8 cellular contexts compared by ENCODE assay signal in the genomic region with DNA sequence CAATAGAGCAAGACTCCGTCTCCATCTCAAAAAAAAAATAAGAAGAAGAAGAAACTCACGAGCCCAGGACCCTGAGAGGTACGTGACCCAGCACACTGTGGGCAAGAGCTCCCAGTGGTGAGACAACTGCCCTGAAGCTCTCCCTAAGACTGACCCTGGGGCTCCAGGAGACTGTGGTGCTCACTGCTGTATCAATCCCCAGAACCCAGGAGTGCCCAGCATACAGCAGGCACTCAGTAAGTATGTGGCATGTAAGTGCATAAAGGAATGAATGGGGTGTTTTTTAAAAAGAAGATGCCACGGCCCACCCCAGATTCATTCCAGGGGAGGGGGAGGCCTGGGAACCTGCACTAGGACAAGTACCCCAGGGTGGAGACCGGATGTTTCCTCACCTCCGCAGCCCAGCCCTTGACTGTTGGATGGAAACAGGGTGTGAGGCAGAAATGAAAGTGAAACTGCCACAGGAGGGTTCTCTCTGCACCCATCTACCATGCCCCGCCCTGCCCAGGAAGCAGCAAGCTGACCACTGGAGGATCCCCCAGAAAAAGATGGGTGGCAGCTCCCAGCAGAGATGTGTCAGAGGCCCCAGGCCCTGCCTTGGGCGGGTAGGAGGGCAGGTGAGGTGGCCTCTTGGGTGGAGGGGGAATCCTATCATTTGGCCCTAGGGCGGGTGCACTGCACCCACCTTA. TPM values are rescaled to one million over a fixed set of nuclear protein-coding genes. Genes with fewer than 3 reads are reported as not detected.
DNase-seq lines count a peak whose midpoint lies in the region; ATAC-seq and TF ChIP-seq lines count a peak whose summit lies in the region.

No MANE protein-coding gene starts in this region.

- ATAC-seq in GM21528 (IDR thresholded peaks at IDR 0.05; ENCODE audit: low FRiP score, unreplicated experiment), result peak; percentile 92
- ATAC-seq in left cardiac atrium, result peak; percentile 25 to 38
- ATAC-seq in stimulated activated naive CD8-positive, alpha-beta T cell treated with anti-CD3 and anti-CD28 coated beads, Interleukin-15, Interleukin-2, amounts not matched to agents 100 U/mL and 50 U/mL, for 24 hours, result peak; percentile 94

- no peak for TF ChIP-seq CTCF in hepatocyte (IDR thresholded peaks at IDR 0.05; ENCODE audit: poor library complexity)

- no peak overlapping the region for H2AFZ ChIP-seq in hepatocyte

- intact Hi-C loops in left cardiac atrium (cut with DNase I), result no loop called here

- H3K4me3 Mint-ChIP-seq in IgD-negative memory B cell, result peak overlapping the region; percentile 68 to 95 (median 82)

- H3K9me3 Mint-ChIP-seq in IgD-negative memory B cell, result no peaks in the 10 kb centered on the region

- H4K20me1 ChIP-seq in hepatocyte (ENCODE audit: insufficient read depth, poor library complexity, severe bottlenecking), result peaks cover 32% of the 10 kb centered on the region

- peak overlapping the region; percentile 86 to 93 (median 90) for H3K27ac Mint-ChIP-seq in IgD-negative memory B cell

- no peaks in the 10 kb centered on the region for H3K9me2 ChIP-seq in hepatocyte (replicated peaks; ENCODE audit: insufficient read depth)

- peak; percentile 58 to 68 for DNase-seq in activated CD4-positive, alpha-beta T cell treated with anti-CD3 and anti-CD28 coated beads, Interleukin-2, amount 50 U/mL, for 48 hours
- DNase-seq in left cardiac atrium, result no peak
- peak; percentile 73 for DNase-seq in stimulated activated naive CD8-positive, alpha-beta T cell treated with anti-CD3 and anti-CD28 coated beads, Interleukin-15, Interleukin-2, amounts not matched to agents 100 U/mL and 50 U/mL, for 24 hours
- no peak for DNase-seq in hepatocyte (ENCODE audit: low spot score)
- DNase-seq in retina, result no peak

- H3K4me1 ChIP-seq in hepatocyte (ENCODE audit: insufficient read depth), result peaks cover 22% of the 10 kb centered on the region

- H3K4me3 ChIP-seq in GM08714 (ENCODE audit: low read length), result peak overlapping the region; percentile 7; the same call in 1 of the 2 replicates
- H3K4me3 ChIP-seq in hepatocyte, result no peak overlapping the region

- H3K9me3 ChIP-seq in hepatocyte (ENCODE audit: low read depth), result no peaks in the 10 kb centered on the region

- H3K4me1 Mint-ChIP-seq in IgD-negative memory B cell, result peaks cover 24 to 41% (median 33%) of the 10 kb centered on the region in 3 donors

- H3K36me3 Mint-ChIP-seq in IgD-negative memory B cell, result no peaks in the 10 kb centered on the region

- 96% methylated on average over 9 of the region's 9 CpGs for WGBS in hepatocyte (ENCODE audit: low lambda C conversion rate, missing lambda C conversion rate)

- no peak overlapping the region for H3K27ac ChIP-seq in hepatocyte

- H3K4me2 ChIP-seq in hepatocyte, result no peak overlapping the region

- no peaks in the 10 kb centered on the region for H3K36me3 ChIP-seq in hepatocyte (replicated peaks; ENCODE audit: insufficient read depth, low read depth)

- H3K27me3 ChIP-seq in hepatocyte, result no peaks in the 10 kb centered on the region

- no peaks in the 10 kb centered on the region for H3K27me3 Mint-ChIP-seq in IgD-negative memory B cell

- H3K79me2 ChIP-seq in hepatocyte, result peaks cover 94% of the 10 kb centered on the region

RNA-seq across cellular contexts. Expression of a gene that starts 12.2 kb away (rescaled TPM):
- polyA plus RNA-seq in IgD-negative memory B cell (43.1 TPM), hepatocyte (47.4 and 49.8 TPM in 2 replicates)
- total RNA-seq in left cardiac atrium (10 to 100 TPM; 92.0 to 99.9 TPM), hepatocyte (55.9 and 66.7 TPM in 2 replicates)

Comparison
In these comparisons a context has a peak if more than half of its experiments do, and no peak if none do; other contexts are left out.
1. ATAC-seq: peak in every context shown above with its lines; median percentile 94 in stimulated activated naive CD8-positive, alpha-beta T cell treated with anti-CD3 and anti-CD28 coated beads, Interleukin-15, Interleukin-2, amounts not matched to agents 100 U/mL and 50 U/mL, for 24 hours; 92 in GM21528; 32 in left cardiac atrium.
2. DNase-seq: peak in activated CD4-positive, alpha-beta T cell treated with anti-CD3 and anti-CD28 coated beads, Interleukin-2, amount 50 U/mL, for 48 hours (2 of 2) and stimulated activated naive CD8-positive, alpha-beta T cell treated with anti-CD3 and anti-CD28 coated beads, Interleukin-15, Interleukin-2, amounts not matched to agents 100 U/mL and 50 U/mL, for 24 hours (single experiment); none in left cardiac atrium (single experiment), hepatocyte (single experiment) and retina (single experiment).